In the genomic region with DNA sequence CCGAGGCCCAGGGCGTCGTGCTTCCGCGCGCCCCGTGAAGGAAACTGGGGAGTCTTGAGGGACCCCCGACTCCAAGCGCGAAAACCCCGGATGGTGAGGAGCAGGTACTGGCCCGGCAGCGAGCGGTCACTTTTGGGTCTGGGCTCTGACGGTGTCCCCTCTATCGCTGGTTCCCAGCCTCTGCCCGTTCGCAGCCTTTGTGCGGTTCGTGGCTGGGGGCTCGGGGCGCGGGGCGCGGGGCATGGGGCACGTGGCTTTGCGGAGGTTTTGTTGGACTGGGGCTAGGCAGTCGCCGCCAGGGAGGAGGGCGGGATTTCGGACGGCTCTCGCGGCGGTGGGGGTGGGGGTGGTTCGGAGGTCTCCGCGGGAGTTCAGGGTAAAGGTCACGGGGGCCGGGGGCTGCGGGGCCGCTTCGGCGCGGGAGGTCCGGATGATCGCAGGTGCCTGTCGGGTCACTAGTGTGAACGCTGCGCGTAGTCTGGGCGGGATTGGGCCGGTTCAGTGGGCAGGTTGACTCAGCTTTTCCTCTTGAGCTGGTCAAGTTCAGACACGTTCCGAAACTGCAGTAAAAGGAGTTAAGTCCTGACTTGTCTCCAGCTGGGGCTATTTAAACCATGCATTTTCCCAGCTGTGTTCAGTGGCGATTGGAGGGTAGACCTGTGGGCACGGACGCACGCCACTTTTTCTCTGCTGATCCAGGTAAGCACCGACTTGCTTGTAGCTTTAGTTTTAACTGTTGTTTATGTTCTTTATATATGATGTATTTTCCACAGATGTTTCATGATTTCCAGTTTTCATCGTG, we compare ENCODE assay signal across 8 cellular contexts. TPM values are rescaled to one million over a fixed set of nuclear protein-coding genes. Genes with fewer than 3 reads are reported as not detected.
DNase-seq lines count a peak whose midpoint lies in the region; ATAC-seq, FAIRE-seq and TF ChIP-seq lines count a peak whose summit lies in the region.

No MANE protein-coding gene starts in this region.

- H3K4me3 ChIP-seq in heart right ventricle = peak overlapping the region; percentile 78 to 98 (median 92)
- H3K4me3 ChIP-seq in upper lobe of right lung = peak overlapping the region; percentile 96

- peaks cover 0 to 46% (median 16%) of the 10 kb centered on the region in 9 donors for H3K36me3 ChIP-seq in heart right ventricle
- peaks cover 44% of the 10 kb centered on the region for H3K36me3 ChIP-seq in upper lobe of right lung

- peak in 3 of 9 donors; percentile 3 to 17 (median 3) for TF ChIP-seq CTCF in heart right ventricle (IDR thresholded peaks at IDR 0.05)
- no peak for TF ChIP-seq CTCF in upper lobe of right lung (IDR thresholded peaks at IDR 0.05)

- FAIRE-seq in GM12891 (lab: Jason Lieb, UNC) = peak; percentile 94

- no peaks in the 10 kb centered on the region for H3K27me3 ChIP-seq in heart right ventricle
- H3K27me3 ChIP-seq in upper lobe of right lung = no peaks in the 10 kb centered on the region

- H3K9me3 ChIP-seq in heart right ventricle (no peaks in the 10 kb centered on the region), upper lobe of right lung (no peaks in the 10 kb centered on the region)

- peak; percentile 99 for TF ChIP-seq POLR2A in GM12891 (IDR thresholded peaks at IDR 0.05; ENCODE audit: low read depth, low read length)

- H3K4me1 ChIP-seq in heart right ventricle (peaks cover 3 to 55% (median 30%) of the 10 kb centered on the region in 9 donors), upper lobe of right lung (peaks cover 33% of the 10 kb centered on the region)

- 0 to 1% (median 0%) methylated on average over 50 to 61 of the region's 61 CpGs for WGBS in adipose tissue, 3 donors
- WGBS in heart right ventricle, 2 donors = 0 to 1% methylated on average over 61 of the region's 61 CpGs

- DNase-seq in GM12891 (ENCODE audit: insufficient read length, low spot score) (peak; percentile 56), NCI-H128 (lab: John Stamatoyannopoulos, UW; ENCODE audit: unreplicated experiment) (peak; percentile 84), SW 1271 (lab: John Stamatoyannopoulos, UW) (peak; percentile 78 to 86), heart right ventricle (peak; percentile 65 to 79), posterior vena cava (ENCODE audit: low spot score) (peak; percentile 96), upper lobe of right lung (peak; percentile 92)

- peak overlapping the region; percentile 79 for H3K27ac ChIP-seq in adipose tissue (ENCODE audit: low read depth, low read length)
- H3K27ac ChIP-seq in heart right ventricle = peak overlapping the region; percentile 95 to 100 (median 99)
- peak overlapping the region; percentile 98 for H3K27ac ChIP-seq in upper lobe of right lung

- intact Hi-C loops in heart right ventricle (cut with DNase I) (loop anchor here in 6 of 10 donors (1.0 to 10.0 kb wide), 7 partner anchors 51 to 474 kb away; a partner anchor contains a TSS), posterior vena cava (cut with DNase I) (loop anchor here in 1 of 2 donors (5.0 kb wide), 1 partner anchor 61 kb away; a partner anchor contains a TSS), upper lobe of right lung (cut with DNase I) (no loop called here)

- peak; percentile 54 for ATAC-seq in HG02763 (IDR thresholded peaks at IDR 0.05; ENCODE audit: unreplicated experiment)
- peak; percentile 71 to 85 (median 78) for ATAC-seq in heart right ventricle
- ATAC-seq in upper lobe of right lung = peak; percentile 77

TF ChIP-seq in GM12891, 5 proteins besides CTCF, POLR2A, EP300 and RAD21:
- TF ChIP-seq SPI1 (IDR thresholded peaks at IDR 0.05; ENCODE audit: low read depth, low read length) = no peak
- peak; percentile 95 for TF ChIP-seq TAF1 (IDR thresholded peaks at IDR 0.05; ENCODE audit: low read depth, low read length)
- TF ChIP-seq POLR2AphosphoS5 (IDR thresholded peaks at IDR 0.05; ENCODE audit: low read depth, low read length) = peak; percentile 99
- no peak for TF ChIP-seq PAX5 (IDR thresholded peaks at IDR 0.05; ENCODE audit: insufficient read depth, low read length, severe bottlenecking)
- peak; percentile 96 for TF ChIP-seq POU2F2 (IDR thresholded peaks at IDR 0.05; ENCODE audit: low read depth, low read length)

RNA-seq across cellular contexts. Expression of a gene that starts 0.6 kb away (rescaled TPM):
- 44.7 TPM for polyA plus RNA-seq in GM12891 (2012; ENCODE audit: low read depth, missing spikeins)
- polyA plus RNA-seq in adipose tissue (10 to 100 TPM in 2 of 3 donors, 1 to 10 TPM in 1; 9.2 to 19.6 (median 10.7) TPM), heart right ventricle (10 to 100 TPM; 15.9 to 95.5 TPM)
- total RNA-seq in heart right ventricle (10 to 100 TPM; 40.1 to 59.1 (median 47.1) TPM), posterior vena cava (100 to 1,000 TPM; 114 to 126 TPM), upper lobe of right lung (198 TPM)

Comparison
In these comparisons a context has a peak if more than half of its experiments do, and no peak if none do; other contexts are left out.
1. Peak in every context shown above with its lines: DNase-seq, ATAC-seq, H3K4me3 ChIP-seq and H3K27ac ChIP-seq.